ENCODE assay signal across 8 cellular contexts in the genomic region with DNA sequence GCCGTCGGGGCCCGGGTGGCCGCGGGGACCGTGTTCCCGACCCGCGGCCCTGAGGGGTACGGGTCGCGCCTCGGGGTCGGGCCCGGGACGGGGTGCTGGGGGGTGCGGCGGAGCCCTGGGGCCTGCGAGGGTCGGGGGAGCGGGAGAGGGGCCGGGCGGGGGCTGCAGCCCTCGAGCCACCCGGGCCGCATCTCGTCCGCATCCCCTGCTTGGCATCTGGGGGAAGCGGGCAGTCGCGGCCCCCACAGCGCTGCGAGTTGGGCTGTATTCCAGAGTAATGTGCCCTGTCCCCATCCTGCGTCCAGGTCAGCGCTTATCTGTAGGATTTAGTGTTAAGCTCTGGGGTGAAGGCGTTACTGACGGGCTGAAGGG. TPM values are rescaled to one million over a fixed set of nuclear protein-coding genes. Genes with fewer than 3 reads are reported as not detected.
A peak's percentile ranks its signal among the peaks of the same experiment; 100 is the strongest.
DNase-seq lines count a peak whose midpoint lies in the region; ATAC-seq, FAIRE-seq and TF ChIP-seq lines count a peak whose summit lies in the region.

No MANE protein-coding gene starts in this region.

- no peak for TF ChIP-seq CTCF in keratinocyte (optimal IDR thresholded peaks at IDR 0.05 in 1 of 3, IDR thresholded peaks at IDR 0.05 in 1 of 3, conservative IDR thresholded peaks at IDR 0.05 in 1 of 3; ENCODE audit: extremely low read depth in 1 of 3, insufficient read depth in 2 of 3, low read length in 3 of 3)
- no peak for TF ChIP-seq CTCF in testis (IDR thresholded peaks at IDR 0.05)

- DNase-seq in activated naive CD4-positive, alpha-beta T cell treated with anti-CD3 and anti-CD28 coated beads, Interleukin-2, amount 10 ng/mL, durations not matched to agents 7 days and 5 days: no peak
- no peak for DNase-seq in activated naive CD4-positive, alpha-beta T cell treated with Interleukin-2 at 50 U/mL for 16 hours
- DNase-seq in keratinocyte (ENCODE audit: low read depth, low spot score) (no peak), testis (no peak), HPDE6-E6E7 (ENCODE audit: extremely low spot score) (no peak)

- peak overlapping the region; percentile 99 for H3K4me2 ChIP-seq in keratinocyte (ENCODE audit: control insufficient read depth, extremely low read depth, insufficient read depth, low read depth, low read length)

- 0% methylated on average over 14 of the region's 37 CpGs; no CpG with 5 or more reads in 1 of the 2 donors for WGBS in testis, 2 donors

- peaks cover 56% of the 10 kb centered on the region for H3K79me2 ChIP-seq in keratinocyte (ENCODE audit: control insufficient read depth, insufficient read depth, low read length)

- peak overlapping the region; percentile 70 for H3K27ac ChIP-seq in keratinocyte (ENCODE audit: control insufficient read depth, insufficient read depth, low read length)
- H3K27ac ChIP-seq in testis: peak overlapping the region; percentile 69 to 89

- H3K9me3 Mint-ChIP-seq in activated naive CD4-positive, alpha-beta T cell treated with anti-CD3 and anti-CD28 coated beads, Interleukin-2, amount 10 ng/mL, durations not matched to agents 7 days and 5 days: no peaks in the 10 kb centered on the region
- H3K9me3 Mint-ChIP-seq in activated T-helper 17 cell treated with anti-CD3 and anti-CD28 coated beads, Interleukin-2, amount 50 U/mL, for 72 hours: no peaks in the 10 kb centered on the region

- H3K4me3 ChIP-seq in keratinocyte (ENCODE audit: control insufficient read depth in 2 of 3, extremely low read depth in 1 of 3, insufficient read depth in 2 of 3, low read depth in 1 of 3, low read length in 3 of 3): peak overlapping the region; percentile 91 to 97 (median 91)
- peak overlapping the region; percentile 89 to 94 for H3K4me3 ChIP-seq in testis

- CTCF ChIA-PET in activated naive CD4-positive, alpha-beta T cell treated with anti-CD3 and anti-CD28 coated beads, Interleukin-2, amount 10 ng/mL, durations not matched to agents 7 days and 5 days (lab: Charles Lee): interaction anchor here (0.9 to 3.9 kb wide), 3 partner anchors 11 to 196 kb away, joined by 3 to 22 read pairs (median 19); partner anchors contain the start of gene FAAP20

- intact Hi-C loops in testis (cut with DNase I; ENCODE audit: low total_unique reads): no loop called here

- peaks cover 34% of the 10 kb centered on the region for H3K36me3 Mint-ChIP-seq in activated naive CD4-positive, alpha-beta T cell treated with anti-CD3 and anti-CD28 coated beads, Interleukin-2, amount 10 ng/mL, durations not matched to agents 7 days and 5 days
- H3K36me3 Mint-ChIP-seq in activated T-helper 17 cell treated with anti-CD3 and anti-CD28 coated beads, Interleukin-2, amount 50 U/mL, for 72 hours (ENCODE audit: low read depth): peaks cover 49% of the 10 kb centered on the region

- H3K27me3 ChIP-seq in keratinocyte (ENCODE audit: control insufficient read depth, extremely low read depth, insufficient read depth, low read length) (no peaks in the 10 kb centered on the region), testis (no peaks in the 10 kb centered on the region)

- peaks cover 21% of the 10 kb centered on the region for H3K4me1 ChIP-seq in keratinocyte (ENCODE audit: control insufficient read depth, extremely low read depth, insufficient read depth, low read length)
- peaks cover 25% of the 10 kb centered on the region for H3K4me1 ChIP-seq in testis

- no peak overlapping the region for H2AFZ ChIP-seq in keratinocyte (ENCODE audit: control insufficient read depth, low read length)

- H3K27me3 Mint-ChIP-seq in activated naive CD4-positive, alpha-beta T cell treated with anti-CD3 and anti-CD28 coated beads, Interleukin-2, amount 10 ng/mL, durations not matched to agents 7 days and 5 days: no peaks in the 10 kb centered on the region
- H3K27me3 Mint-ChIP-seq in activated T-helper 17 cell treated with anti-CD3 and anti-CD28 coated beads, Interleukin-2, amount 50 U/mL, for 72 hours: no peaks in the 10 kb centered on the region

- no peaks in the 10 kb centered on the region for H3K9me3 ChIP-seq in keratinocyte (ENCODE audit: control insufficient read depth, low read depth, low read length)
- no peaks in the 10 kb centered on the region for H3K9me3 ChIP-seq in testis

- no peak for FAIRE-seq in keratinocyte (lab: Jason Lieb, UNC)

- H3K27ac Mint-ChIP-seq in activated naive CD4-positive, alpha-beta T cell treated with anti-CD3 and anti-CD28 coated beads, Interleukin-2, amount 10 ng/mL, durations not matched to agents 7 days and 5 days: peak overlapping the region; percentile 88
- H3K27ac Mint-ChIP-seq in activated T-helper 17 cell treated with anti-CD3 and anti-CD28 coated beads, Interleukin-2, amount 50 U/mL, for 72 hours: peak overlapping the region; percentile 92

- H4K20me1 ChIP-seq in keratinocyte (ENCODE audit: control insufficient read depth, extremely low read depth, insufficient read depth, low read length): peaks cover 3% of the 10 kb centered on the region

- dilution Hi-C loops in keratinocyte (cut with MboI; ENCODE audit: extremely low pct_ligation_motif_present, low sequenced_read_pairs): no loop called here

- TF ChIP-seq POLR2A in testis (IDR thresholded peaks at IDR 0.05): no peak

- H3K4me1 Mint-ChIP-seq in activated naive CD4-positive, alpha-beta T cell treated with anti-CD3 and anti-CD28 coated beads, Interleukin-2, amount 10 ng/mL, durations not matched to agents 7 days and 5 days: peaks cover 48% of the 10 kb centered on the region
- peaks cover 19% of the 10 kb centered on the region for H3K4me1 Mint-ChIP-seq in activated T-helper 17 cell treated with anti-CD3 and anti-CD28 coated beads, Interleukin-2, amount 50 U/mL, for 72 hours

- no peak for ATAC-seq in activated T-helper 17 cell treated with anti-CD3 and anti-CD28 coated beads, Interleukin-2, amount 50 U/mL, for 72 hours (replicated peaks)
- ATAC-seq in GM18517 (IDR thresholded peaks at IDR 0.05; ENCODE audit: unreplicated experiment) (no peak), GM19023 (IDR thresholded peaks at IDR 0.05; ENCODE audit: unreplicated experiment) (no peak)

- peaks cover 4% of the 10 kb centered on the region for H3K9me1 ChIP-seq in keratinocyte (ENCODE audit: control insufficient read depth, extremely low read depth, insufficient read depth, low read length)

- peak overlapping the region; percentile 78 for H3K9ac ChIP-seq in keratinocyte (ENCODE audit: control insufficient read depth, extremely low read depth, insufficient read depth, low read length)

- H3K36me3 ChIP-seq in keratinocyte (ENCODE audit: control insufficient read depth in 2 of 2, extremely low read depth in 1 of 2, insufficient read depth in 2 of 2, low read length in 2 of 2) (peaks cover 10 to 45% of the 10 kb centered on the region in 2 experiments), testis (ENCODE audit: low read depth, missing control alignments) (no peaks in the 10 kb centered on the region)

- peak overlapping the region; percentile 81 for H3K4me3 Mint-ChIP-seq in activated naive CD4-positive, alpha-beta T cell treated with anti-CD3 and anti-CD28 coated beads, Interleukin-2, amount 10 ng/mL, durations not matched to agents 7 days and 5 days
- peak overlapping the region; percentile 87 for H3K4me3 Mint-ChIP-seq in activated T-helper 17 cell treated with anti-CD3 and anti-CD28 coated beads, Interleukin-2, amount 50 U/mL, for 72 hours

RNA-seq across cellular contexts. Expression of gene RER1, which starts 0.4 kb away (rescaled TPM):
- 100 to 1,000 TPM; 120 to 180 TPM for total RNA-seq in activated T-helper 17 cell treated with anti-CD3 and anti-CD28 coated beads, Interleukin-2, amount 50 U/mL, for 72 hours
- polyA plus RNA-seq in keratinocyte: 242 to 297 TPM (median 254 TPM) in 3 replicates
- 34.5 TPM for polyA plus RNA-seq in keratinocyte (2011; ENCODE audit: low read depth)
- polyA plus RNA-seq in keratinocyte (2011; cell fraction: cytosol; rRNA removed): 255 and 328 TPM in 2 replicates
- 371 and 414 TPM in 2 replicates for polyA plus RNA-seq in keratinocyte (2011; cell fraction: nucleus; rRNA removed)
- polyA plus RNA-seq in keratinocyte (2012; ENCODE audit: low replicate concordance): 127 and 149 TPM in 2 replicates
- polyA minus RNA-seq in keratinocyte: 101 to 343 TPM (median 322 TPM) in 3 replicates
- 71.6 TPM for polyA minus RNA-seq in keratinocyte (2011; cell fraction: cytosol; rRNA and poly(A)+ RNA removed)
- polyA minus RNA-seq in keratinocyte (2011; cell fraction: nucleus; rRNA and poly(A)+ RNA removed): 35.3 and 96.4 TPM in 2 replicates
- 100 to 1,000 TPM in 1 of 2 donors, 10 to 100 TPM in 1; 89.9 to 104 TPM for total RNA-seq in testis
- 262 TPM for polyA plus RNA-seq in testis (ENCODE audit: insufficient read depth, low read depth, low replicate concordance)

RNA-seq across cellular contexts. Expression of gene MORN1, which starts 0.7 kb away (rescaled TPM):
- 1 to 10 TPM; 4.4 to 5.3 TPM for total RNA-seq in activated T-helper 17 cell treated with anti-CD3 and anti-CD28 coated beads, Interleukin-2, amount 50 U/mL, for 72 hours
- polyA plus RNA-seq in keratinocyte (2.1 to 3.9 TPM (median 3.7 TPM) in 3 replicates), testis (ENCODE audit: insufficient read depth, low read depth, low replicate concordance) (30.9 TPM)
- 1.3 TPM for polyA plus RNA-seq in keratinocyte (2011; ENCODE audit: low read depth)
- 1.6 and 2.2 TPM in 2 replicates for polyA plus RNA-seq in keratinocyte (2011; cell fraction: cytosol; rRNA removed)
- 7.3 and 8.8 TPM in 2 replicates for polyA plus RNA-seq in keratinocyte (2011; cell fraction: nucleus; rRNA removed)
- 2.3 and 4.0 TPM in 2 replicates for polyA plus RNA-seq in keratinocyte (2012; ENCODE audit: low replicate concordance)
- polyA minus RNA-seq in keratinocyte: 5.3 to 6.3 TPM (median 5.9 TPM) in 3 replicates
- polyA minus RNA-seq in keratinocyte (2011; cell fraction: cytosol; rRNA and poly(A)+ RNA removed): 2.3 TPM
- 4.7 and 7.0 TPM in 2 replicates for polyA minus RNA-seq in keratinocyte (2011; cell fraction: nucleus; rRNA and poly(A)+ RNA removed)
- 10 to 100 TPM; 30.4 to 34.5 TPM for total RNA-seq in testis

RNA-seq across cellular contexts. Expression of gene PEX10, which starts 20.3 kb away (rescaled TPM):
- 10 to 100 TPM; 10.0 to 13.1 TPM for total RNA-seq in activated T-helper 17 cell treated with anti-CD3 and anti-CD28 coated beads, Interleukin-2, amount 50 U/mL, for 72 hours
- polyA plus RNA-seq in keratinocyte: 13.8 to 17.6 TPM (median 17.0 TPM) in 3 replicates
- polyA plus RNA-seq in keratinocyte (2011; ENCODE audit: low read depth): 3.0 TPM
- polyA plus RNA-seq in keratinocyte (2011; cell fraction: cytosol; rRNA removed): 9.6 and 17.7 TPM in 2 replicates
- 10.6 and 14.8 TPM in 2 replicates for polyA plus RNA-seq in keratinocyte (2011; cell fraction: nucleus; rRNA removed)
- 7.6 and 16.4 TPM in 2 replicates for polyA plus RNA-seq in keratinocyte (2012; ENCODE audit: low replicate concordance)
- polyA minus RNA-seq in keratinocyte: 7.5 to 12.8 TPM (median 8.0 TPM) in 3 replicates
- polyA minus RNA-seq in keratinocyte (2011; cell fraction: cytosol; rRNA and poly(A)+ RNA removed): 25.1 TPM
- polyA minus RNA-seq in keratinocyte (2011; cell fraction: nucleus; rRNA and poly(A)+ RNA removed): 6.6 and 7.2 TPM in 2 replicates
- total RNA-seq in testis: 10 to 100 TPM; 50.4 to 52.8 TPM
- 49.5 TPM for polyA plus RNA-seq in testis (ENCODE audit: insufficient read depth, low read depth, low replicate concordance)

Comparison
In these comparisons a context has a peak if more than half of its experiments do, and no peak if none do; other contexts are left out.
1. RNA of gene MORN1, which starts 0.7 kb away (total RNA-seq): 30.4 to 34.5 TPM in testis; 4.4 to 5.3 TPM in activated T-helper 17 cell treated with anti-CD3 and anti-CD28 coated beads, Interleukin-2, amount 50 U/mL, for 72 hours; every median in the first group is over 4 times any median in the second.